8 cellular contexts compared by ENCODE assay signal in the genomic region with DNA sequence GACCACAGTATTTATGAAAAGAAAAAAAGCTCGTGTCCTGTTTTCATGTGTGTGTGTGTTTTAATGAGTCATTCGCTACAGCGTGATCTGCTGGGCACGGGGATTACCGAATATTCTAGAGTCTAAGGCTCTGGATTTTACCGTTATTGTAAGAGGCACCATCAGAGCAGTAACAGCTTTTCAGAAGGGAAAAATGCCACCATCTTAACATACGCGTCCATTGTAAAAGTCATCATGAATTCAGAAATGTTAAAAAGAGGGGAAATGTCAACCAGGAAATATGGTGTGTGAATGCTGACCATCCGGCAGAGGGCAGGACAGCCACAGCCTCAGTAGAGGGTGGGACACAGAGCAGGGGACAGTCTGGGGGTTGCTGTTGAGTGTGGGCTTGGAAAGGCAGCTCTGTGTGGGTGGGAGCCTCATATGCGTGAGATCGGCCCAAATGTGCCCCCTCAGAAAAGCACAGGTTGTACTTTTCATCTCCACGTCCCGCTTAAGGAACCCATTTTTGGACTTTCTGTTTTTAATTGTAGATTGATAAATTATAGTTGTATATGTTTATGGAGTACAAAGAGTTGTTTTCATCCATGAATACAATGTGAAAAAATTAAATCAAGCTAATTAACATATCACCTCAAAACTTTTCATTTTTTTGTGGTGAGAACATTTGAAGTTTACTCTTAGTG.
DNase-seq lines count a peak whose midpoint lies in the region; ATAC-seq and TF ChIP-seq lines count a peak whose summit lies in the region.

No MANE protein-coding gene starts in this region.

- peaks cover 0 to 8% (median 4%) of the 10 kb centered on the region in 8 donors for H3K9me3 Mint-ChIP-seq in CD4-positive, alpha-beta memory T cell

- no peaks in the 10 kb centered on the region for H3K27me3 ChIP-seq in brain microvascular endothelial cell (replicated peaks)
- no peaks in the 10 kb centered on the region for H3K27me3 ChIP-seq in CD4-positive, alpha-beta memory T cell (ENCODE audit: insufficient read depth, low read length)

- no peaks in the 10 kb centered on the region for H3K9me3 ChIP-seq in CD4-positive, alpha-beta memory T cell (ENCODE audit: control insufficient read depth in 1 of 2, low read length in 2 of 2)

- no peaks in the 10 kb centered on the region for H3K36me3 ChIP-seq in brain microvascular endothelial cell (replicated peaks)
- H3K36me3 ChIP-seq in CD4-positive, alpha-beta memory T cell (ENCODE audit: insufficient read depth, low read length): no peaks in the 10 kb centered on the region

- ATAC-seq in HG03139 (IDR thresholded peaks at IDR 0.05; ENCODE audit: unreplicated experiment): no peak

- in situ Hi-C loops in Caki2 (cut with HindIII; ENCODE audit: low pct_unique_long_range_greater_than_20kb, low sequenced_read_pairs) (no loop called here), brain microvascular endothelial cell (cut with HindIII; ENCODE audit: low pct_ligation_motif_present, low sequenced_read_pairs) (no loop called here)

- DNase-seq in Caki2 (ENCODE audit: low read depth) (peak; percentile 58), LNCaP clone FGC (ENCODE audit: low read depth) (no peak), brain microvascular endothelial cell (peak; percentile 33), lung microvascular endothelial cell (ENCODE audit: low read depth in 2 of 2) (peak; percentile 50 to 84), occipital lobe (lab: John Stamatoyannopoulos, UW) (no peak), NCI-H146 (lab: John Stamatoyannopoulos, UW) (no peak)
- DNase-seq in CD4-positive, alpha-beta memory T cell: no peak

- H3K4me3 ChIP-seq in LNCaP clone FGC (ENCODE audit: low read depth, low read length) (no peak overlapping the region), brain microvascular endothelial cell (ENCODE audit: low read depth, low read length) (peak overlapping the region; percentile 17)
- H3K4me3 ChIP-seq in CD4-positive, alpha-beta memory T cell (ENCODE audit: low read length in 2 of 2): no peak overlapping the region

- H3K27me3 Mint-ChIP-seq in CD4-positive, alpha-beta memory T cell: peaks cover 0 to 3% of the 10 kb centered on the region in 2 donors

- H3K4me1 ChIP-seq in CD4-positive, alpha-beta memory T cell (ENCODE audit: insufficient read depth, low read length): no peaks in the 10 kb centered on the region

- CTCF ChIA-PET in CD4-positive, alpha-beta memory T cell (lab: Charles Lee; ENCODE audit: partially characterized antibody): no interaction called here

- no peaks in the 10 kb centered on the region for H3K36me3 Mint-ChIP-seq in CD4-positive, alpha-beta memory T cell

- no peak overlapping the region for H3K4me3 Mint-ChIP-seq in CD4-positive, alpha-beta memory T cell

- POLR2A ChIA-PET in CD4-positive, alpha-beta memory T cell (lab: Charles Lee; ENCODE audit: partially characterized antibody): no interaction called here

- TF ChIP-seq CTCF in LNCaP clone FGC (IDR thresholded peaks at IDR 0.05; ENCODE audit: control insufficient read depth, extremely low read depth, insufficient read depth) (peak; percentile 89), brain microvascular endothelial cell (IDR thresholded peaks at IDR 0.05; ENCODE audit: low read depth, low read length, missing control alignments) (peak; percentile 87)

- intact Hi-C loops in CD4-positive, alpha-beta memory T cell (cut with micrococcal nuclease): no loop called here

- H3K27ac Mint-ChIP-seq in CD4-positive, alpha-beta memory T cell: peak overlapping the region in 1 of 7 donors; percentile 13

- H3K4me1 Mint-ChIP-seq in CD4-positive, alpha-beta memory T cell: peaks cover 0 to 1% (median 0%) of the 10 kb centered on the region in 4 donors

- H3K27ac ChIP-seq in brain microvascular endothelial cell: no peak overlapping the region
- no peak overlapping the region for H3K27ac ChIP-seq in CD4-positive, alpha-beta memory T cell (ENCODE audit: low read depth, low read length)

Comparison
In these comparisons a context has a peak if more than half of its experiments do, and no peak if none do; other contexts are left out.
1. DNase-seq: peak in Caki2 (single experiment), brain microvascular endothelial cell (single experiment) and lung microvascular endothelial cell (2 of 2); none in LNCaP clone FGC (single experiment), occipital lobe (single experiment), NCI-H146 (single experiment) and CD4-positive, alpha-beta memory T cell (0 of 5).